ENCODE assay signal across 1 cellular context in the genomic region with DNA sequence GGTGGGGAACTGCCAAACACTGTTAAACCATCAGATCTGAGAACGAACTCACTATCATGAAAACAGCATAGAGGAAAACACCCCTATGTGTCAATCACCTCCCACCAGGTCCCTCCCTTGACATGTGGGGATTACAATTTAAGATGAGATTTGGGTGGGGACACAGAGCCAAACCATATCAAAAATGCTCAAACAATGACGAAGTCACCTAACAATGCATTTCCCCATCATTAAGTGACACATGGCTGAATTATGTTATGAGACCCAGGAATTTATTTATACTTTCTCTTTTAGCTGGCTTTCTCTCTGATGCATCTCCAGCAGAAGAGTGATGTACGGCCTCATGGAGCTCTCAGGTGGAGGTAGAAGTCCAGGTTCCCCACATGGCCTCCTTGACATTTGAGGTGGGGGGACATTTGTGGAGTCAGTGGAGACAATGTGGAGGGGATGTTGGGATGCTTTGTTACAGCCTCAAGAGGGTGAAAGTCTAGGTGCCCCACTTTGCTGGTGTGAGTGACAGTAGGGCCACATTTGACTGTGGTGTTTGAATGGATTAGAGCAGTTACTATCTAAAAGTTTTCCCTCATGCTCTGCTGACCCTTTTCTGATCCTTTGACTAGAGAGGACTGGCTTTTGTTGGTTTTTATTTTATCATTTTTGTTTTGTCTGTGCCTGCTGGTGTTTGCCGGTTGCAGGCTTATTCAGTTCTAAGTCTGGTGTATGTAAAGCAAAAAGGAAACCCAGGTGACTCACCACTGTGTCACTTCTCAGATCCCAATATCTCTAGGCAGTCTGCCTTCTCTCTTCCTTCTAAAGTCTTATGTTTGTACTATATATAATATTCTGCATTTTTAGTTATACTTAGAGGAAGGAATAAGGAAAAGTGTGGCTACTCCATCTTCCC.
TF ChIP-seq lines count a peak whose summit lies in the region.

No MANE protein-coding gene starts in this region.

TF ChIP-seq in K562, 482 proteins besides CTCF, POLR2A, EP300 and RAD21:
- TF ChIP-seq, protein P1, sequence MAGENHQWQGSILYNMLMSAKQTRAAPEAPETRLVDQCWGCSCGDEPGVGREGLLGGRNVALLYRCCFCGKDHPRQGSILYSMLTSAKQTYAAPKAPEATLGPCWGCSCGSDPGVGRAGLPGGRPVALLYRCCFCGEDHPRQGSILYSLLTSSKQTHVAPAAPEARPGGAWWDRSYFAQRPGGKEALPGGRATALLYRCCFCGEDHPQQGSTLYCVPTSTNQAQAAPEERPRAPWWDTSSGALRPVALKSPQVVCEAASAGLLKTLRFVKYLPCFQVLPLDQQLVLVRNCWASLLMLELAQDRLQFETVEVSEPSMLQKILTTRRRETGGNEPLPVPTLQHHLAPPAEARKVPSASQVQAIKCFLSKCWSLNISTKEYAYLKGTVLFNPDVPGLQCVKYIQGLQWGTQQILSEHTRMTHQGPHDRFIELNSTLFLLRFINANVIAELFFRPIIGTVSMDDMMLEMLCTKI (IDR thresholded peaks at IDR 0.05; ENCODE audit: partially characterized antibody): no peak
- peak; percentile 68; the same call in 1 of the 2 replicates for TF ChIP-seq FOSL1 (tag; conservative IDR thresholded peaks at IDR 0.05)
